19 cellular contexts compared by ENCODE assay signal in the genomic region with DNA sequence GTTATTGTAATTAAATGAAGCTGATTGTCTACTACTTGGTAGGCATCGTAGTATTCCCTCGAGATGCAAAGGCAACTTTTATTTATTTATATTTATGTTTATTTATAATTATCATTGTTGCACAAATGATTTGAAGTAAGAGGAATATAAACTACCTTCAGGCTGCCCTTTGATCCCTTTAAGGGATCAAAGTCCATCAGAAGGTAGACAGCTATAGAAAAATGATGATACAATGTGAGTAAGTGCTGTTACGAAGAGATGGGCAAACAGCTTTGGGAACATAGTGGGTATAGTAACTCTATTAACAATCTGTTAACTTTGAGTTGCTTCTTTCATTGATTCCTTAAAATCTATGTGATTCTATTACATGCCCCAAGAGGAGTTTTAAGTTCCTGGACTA.
A peak's percentile ranks its signal among the peaks of the same experiment; 100 is the strongest.
DNase-seq lines count a peak whose midpoint lies in the region; ATAC-seq and TF ChIP-seq lines count a peak whose summit lies in the region.
"Had no signal": no experiment of that assay in that cellular context is flagged by ENCODE, and none has a peak within 500 bp of the region (broad histone marks: within the 10 kb centered on the region; RNA-seq: fewer than 3 reads in every experiment).

No MANE protein-coding gene starts in this region.

- no peak for DNase-seq in GM23338 (ENCODE audit: low spot score)
- DNase-seq in LoVo (ENCODE audit: low spot score) = peak; percentile 4
- DNase-seq in glutamatergic neuron = no peak
- no peak for DNase-seq in putamen (ENCODE audit: low spot score)
- DNase-seq in stimulated activated CD4-positive, alpha-beta T cell treated with anti-CD3 and anti-CD28 coated beads, Interleukin-4, amount 100 ng/mL, for 24 hours = no peak
- DNase-seq: CD8-positive, alpha-beta T cell; DMS79; HFFc6; Kasumi-1; MM.1S; NCI-H1092 treated with DMSO at 0.1 percent for 48 hours; NCI-H2081; NCI-H446 treated with DMSO at 0.1 percent for 48 hours; Peyer's patch had no signal

- H3K36me3 Mint-ChIP-seq in GM23338 (ENCODE audit: low read depth) (no peaks in the 10 kb centered on the region), glutamatergic neuron (ENCODE audit: unreplicated experiment) (no peaks in the 10 kb centered on the region)
- H3K36me3 Mint-ChIP-seq: CD8-positive, alpha-beta T cell had no signal

- H3K4me1 Mint-ChIP-seq in GM23338 (peaks cover 70% of the 10 kb centered on the region), glutamatergic neuron (ENCODE audit: low read depth, unreplicated experiment) (peaks cover 40% of the 10 kb centered on the region)

- H3K27ac Mint-ChIP-seq in GM23338 = peak overlapping the region; percentile 97
- H3K27ac Mint-ChIP-seq in glutamatergic neuron (ENCODE audit: unreplicated experiment) = peak overlapping the region; percentile 70
- H3K27ac Mint-ChIP-seq: CD8-positive, alpha-beta T cell; HFFc6 had no signal

- H3K4me3 ChIP-seq in GM23338 = no peak overlapping the region
- H3K4me3 ChIP-seq in parathyroid adenoma (ENCODE audit: low read depth, low read length) = no peak overlapping the region
- H3K4me3 ChIP-seq: BLaER1 treated with 17β-estradiol and CSF1 and Interleukin-3, amounts not matched to agents 10 nM and 100 nM; Peyer's patch; SJSA1 had no signal

- peaks cover 7% of the 10 kb centered on the region for H3K27me3 Mint-ChIP-seq in GM23338 (ENCODE audit: insufficient read depth, low read depth, poor library complexity)
- no peaks in the 10 kb centered on the region for H3K27me3 Mint-ChIP-seq in glutamatergic neuron (ENCODE audit: unreplicated experiment)

- no peak overlapping the region for H3K4me2 ChIP-seq in GM23338
- no peak overlapping the region for H3K4me2 ChIP-seq in parathyroid adenoma (ENCODE audit: low read length)
- H3K4me2 ChIP-seq: BLaER1 treated with 17β-estradiol and CSF1 and Interleukin-3, amounts not matched to agents 10 nM and 100 nM had no signal

- H3K27ac ChIP-seq in GM23338 (ENCODE audit: low read depth) = peak overlapping the region; percentile 93; the same call in 1 of the 2 replicates
- peak overlapping the region; percentile 62 for H3K27ac ChIP-seq in parathyroid adenoma
- H3K27ac ChIP-seq: BLaER1 treated with 17β-estradiol and CSF1 and Interleukin-3, amounts not matched to agents 10 nM and 100 nM; HL-60; Peyer's patch; SJSA1 had no signal

- H3K27me3 ChIP-seq in GM23338 (ENCODE audit: insufficient read depth) = no peaks in the 10 kb centered on the region
- no peaks in the 10 kb centered on the region for H3K27me3 ChIP-seq in parathyroid adenoma (ENCODE audit: control insufficient read depth, insufficient read depth, low read length)
- H3K27me3 ChIP-seq: BLaER1 treated with 17β-estradiol and CSF1 and Interleukin-3, amounts not matched to agents 10 nM and 100 nM; Peyer's patch; SJSA1 had no signal

- H4K20me1 ChIP-seq in GM23338 (replicated peaks; ENCODE audit: insufficient read depth) = no peaks in the 10 kb centered on the region
- H4K20me1 ChIP-seq: BLaER1 treated with 17β-estradiol and CSF1 and Interleukin-3, amounts not matched to agents 10 nM and 100 nM had no signal

- H3K9ac ChIP-seq in parathyroid adenoma = no peak overlapping the region
- H3K9ac ChIP-seq: BLaER1 treated with 17β-estradiol and CSF1 and Interleukin-3, amounts not matched to agents 10 nM and 100 nM had no signal

- H3K4me3 Mint-ChIP-seq in GM23338 = no peak overlapping the region
- no peak overlapping the region for H3K4me3 Mint-ChIP-seq in glutamatergic neuron (ENCODE audit: unreplicated experiment)
- H3K4me3 Mint-ChIP-seq: CD8-positive, alpha-beta T cell; HFFc6 had no signal

- H3K36me3 ChIP-seq in GM23338 (ENCODE audit: insufficient read depth) (no peaks in the 10 kb centered on the region), parathyroid adenoma (ENCODE audit: control insufficient read depth, insufficient read depth, low read length) (no peaks in the 10 kb centered on the region)
- H3K36me3 ChIP-seq: BLaER1 treated with 17β-estradiol and CSF1 and Interleukin-3, amounts not matched to agents 10 nM and 100 nM; Peyer's patch; SJSA1 had no signal

- H3K9me2 ChIP-seq in GM23338 (ENCODE audit: insufficient read depth) = no peaks in the 10 kb centered on the region

- TF ChIP-seq CTCF in GM23338 (conservative IDR thresholded peaks at IDR 0.05; ENCODE audit: low read depth in 2 of 2) (no peak), glutamatergic neuron (IDR thresholded peaks at IDR 0.05; ENCODE audit: partially characterized antibody, unreplicated experiment) (no peak), parathyroid adenoma (IDR thresholded peaks at IDR 0.05) (no peak)

- no peak for ATAC-seq in GM23338
- ATAC-seq in HG03196 (IDR thresholded peaks at IDR 0.05; ENCODE audit: unreplicated experiment) = no peak
- ATAC-seq: CD8-positive, alpha-beta T cell had no signal

- H2AFZ ChIP-seq in GM23338 (peak overlapping the region; percentile 35; the same call in 1 of the 2 replicates), parathyroid adenoma (peak overlapping the region; percentile 71)

- H3K4me1 ChIP-seq in GM23338 (ENCODE audit: insufficient read depth) (peaks cover 58% of the 10 kb centered on the region), parathyroid adenoma (peaks cover 46% of the 10 kb centered on the region)

- H3K9me3 ChIP-seq in parathyroid adenoma (ENCODE audit: control insufficient read depth, low read length) = no peaks in the 10 kb centered on the region
- H3K9me3 ChIP-seq: BLaER1 treated with 17β-estradiol and CSF1 and Interleukin-3, amounts not matched to agents 10 nM and 100 nM; Peyer's patch; SJSA1 had no signal

- H3K79me2 ChIP-seq in GM23338 (replicated peaks; ENCODE audit: insufficient read depth) (no peaks in the 10 kb centered on the region), parathyroid adenoma (no peaks in the 10 kb centered on the region)

- H3K9me3 Mint-ChIP-seq in GM23338 = no peaks in the 10 kb centered on the region; the same call in 2 of the 3 replicates
- no peaks in the 10 kb centered on the region for H3K9me3 Mint-ChIP-seq in glutamatergic neuron (ENCODE audit: unreplicated experiment)
- H3K9me3 Mint-ChIP-seq: CD8-positive, alpha-beta T cell; HFFc6 had no signal

- H3F3A ChIP-seq in GM23338 (replicated peaks; ENCODE audit: low read depth) = no peaks in the 10 kb centered on the region

TF ChIP-seq in GM23338, 12 proteins besides CTCF, POLR2A, EP300 and RAD21 (continues in another document):
- TF ChIP-seq, protein P1, sequence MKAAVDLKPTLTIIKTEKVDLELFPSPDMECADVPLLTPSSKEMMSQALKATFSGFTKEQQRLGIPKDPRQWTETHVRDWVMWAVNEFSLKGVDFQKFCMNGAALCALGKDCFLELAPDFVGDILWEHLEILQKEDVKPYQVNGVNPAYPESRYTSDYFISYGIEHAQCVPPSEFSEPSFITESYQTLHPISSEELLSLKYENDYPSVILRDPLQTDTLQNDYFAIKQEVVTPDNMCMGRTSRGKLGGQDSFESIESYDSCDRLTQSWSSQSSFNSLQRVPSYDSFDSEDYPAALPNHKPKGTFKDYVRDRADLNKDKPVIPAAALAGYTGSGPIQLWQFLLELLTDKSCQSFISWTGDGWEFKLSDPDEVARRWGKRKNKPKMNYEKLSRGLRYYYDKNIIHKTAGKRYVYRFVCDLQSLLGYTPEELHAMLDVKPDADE (IDR thresholded peaks at IDR 0.05) = no peak
- no peak for TF ChIP-seq CREB1 (CRISPR knock-in tag; IDR thresholded peaks at IDR 0.05; ENCODE audit: low read depth)
